ENCODE assay signal across 8 cellular contexts in genomic region chr2:207337234-207338219, GRCh38.
DNase-seq lines count a peak whose midpoint lies in the region; ATAC-seq and TF ChIP-seq lines count a peak whose summit lies in the region.

No MANE protein-coding gene starts in this region.

- in situ Hi-C loops in HAP-1 (cut with MboI; ENCODE audit: low sequenced_read_pairs), result no loop called here

- peak overlapping the region in 3 of 5 experiments; percentile 16 to 79 (median 46) for H3K27ac Mint-ChIP-seq in brain
- peak overlapping the region; percentile 85 for H3K27ac Mint-ChIP-seq in stimulated activated naive B cell treated with anti-CD40 and anti-IgM and Interleukin-4, amounts not matched to agents 10 μg/mL and 1 μg/mL and 100 μg/mL, for 72 hours

- CTCF ChIA-PET in A673 (lab: Charles Lee), result no interaction called here

- no peak overlapping the region for H3K4me3 Mint-ChIP-seq in brain
- peak overlapping the region; percentile 2 to 31 for H3K4me3 Mint-ChIP-seq in stimulated activated naive B cell treated with anti-CD40 and anti-IgM and Interleukin-4, amounts not matched to agents 10 μg/mL and 1 μg/mL and 100 μg/mL, for 72 hours

- H3K4me3 ChIP-seq in A673 (ENCODE audit: low read depth, low read length, poor library complexity, severe bottlenecking), result no peak overlapping the region
- no peak overlapping the region for H3K4me3 ChIP-seq in HAP-1

- no peaks in the 10 kb centered on the region for H3K9me3 ChIP-seq in A673 (ENCODE audit: low read depth, low read length, poor library complexity, severe bottlenecking)
- no peaks in the 10 kb centered on the region for H3K9me3 ChIP-seq in HAP-1

- no peaks in the 10 kb centered on the region for H3K36me3 Mint-ChIP-seq in brain
- peaks cover 0 to 2% of the 10 kb centered on the region in 2 donors for H3K36me3 Mint-ChIP-seq in stimulated activated naive B cell treated with anti-CD40 and anti-IgM and Interleukin-4, amounts not matched to agents 10 μg/mL and 1 μg/mL and 100 μg/mL, for 72 hours

- ATAC-seq in GM18873 (IDR thresholded peaks at IDR 0.05; ENCODE audit: low FRiP score, unreplicated experiment), result peak; percentile 46
- ATAC-seq in HG03521 (IDR thresholded peaks at IDR 0.05; ENCODE audit: unreplicated experiment), result peak; percentile 48
- ATAC-seq in stimulated activated naive B cell treated with anti-CD40 and anti-IgM and Interleukin-4, amounts not matched to agents 10 μg/mL and 1 μg/mL and 100 μg/mL, for 72 hours (replicated peaks), result peak in 1 of 2 donors; percentile 19
- no peak for ATAC-seq in HG02885 (IDR thresholded peaks at IDR 0.05; ENCODE audit: poor library complexity, unreplicated experiment)

- intact Hi-C loops in A673 (cut with micrococcal nuclease; ENCODE audit: unreplicated experiment), result no loop called here
- intact Hi-C loops in posterior cingulate gyrus (cut with DNase I), result no loop called here

- peaks cover 0 to 4% (median 0%) of the 10 kb centered on the region in 5 experiments for H3K9me3 Mint-ChIP-seq in brain
- H3K9me3 Mint-ChIP-seq in stimulated activated naive B cell treated with anti-CD40 and anti-IgM and Interleukin-4, amounts not matched to agents 10 μg/mL and 1 μg/mL and 100 μg/mL, for 72 hours, result peaks cover 0 to 4% of the 10 kb centered on the region in 2 donors

- H3K4me1 Mint-ChIP-seq in brain, result peaks cover 50% of the 10 kb centered on the region
- peaks cover 32 to 46% of the 10 kb centered on the region in 2 donors for H3K4me1 Mint-ChIP-seq in stimulated activated naive B cell treated with anti-CD40 and anti-IgM and Interleukin-4, amounts not matched to agents 10 μg/mL and 1 μg/mL and 100 μg/mL, for 72 hours

- POLR2A ChIA-PET in A673 (lab: Charles Lee; ENCODE audit: low non-redundant PET), result no interaction called here

- no peak for TF ChIP-seq CTCF in A673 (conservative IDR thresholded peaks at IDR 0.05; ENCODE audit: low read depth, low read length)
- no peak for TF ChIP-seq CTCF in brain (conservative IDR thresholded peaks at IDR 0.05)

- DNase-seq in A673 (ENCODE audit: low spot score) (peak; percentile 45), posterior cingulate gyrus (no peak), HAP-1 (ENCODE audit: low spot score in 2 of 2) (no peak)
- DNase-seq in stimulated activated naive B cell treated with anti-CD40 and anti-IgM and Interleukin-4, amounts not matched to agents 10 μg/mL and 1 μg/mL and 100 μg/mL, for 72 hours, result no peak

- no peak overlapping the region for H3K27ac ChIP-seq in A673 (ENCODE audit: low read depth, low read length, poor library complexity, severe bottlenecking)

- peaks cover 5% of the 10 kb centered on the region for H3K27me3 Mint-ChIP-seq in brain
- no peaks in the 10 kb centered on the region for H3K27me3 Mint-ChIP-seq in stimulated activated naive B cell treated with anti-CD40 and anti-IgM and Interleukin-4, amounts not matched to agents 10 μg/mL and 1 μg/mL and 100 μg/mL, for 72 hours

- H3K36me3 ChIP-seq in A673 (ENCODE audit: insufficient read depth, low read length, poor library complexity, severe bottlenecking) (no peaks in the 10 kb centered on the region), HAP-1 (replicated peaks) (no peaks in the 10 kb centered on the region)

- H3K4me1 ChIP-seq in A673 (ENCODE audit: insufficient read depth, low read length, poor library complexity, severe bottlenecking) (peaks cover 16% of the 10 kb centered on the region), HAP-1 (no peaks in the 10 kb centered on the region)

- no peaks in the 10 kb centered on the region for H3K27me3 ChIP-seq in A673 (replicated peaks; ENCODE audit: insufficient read depth, low read depth, low read length, poor library complexity)
- no peaks in the 10 kb centered on the region for H3K27me3 ChIP-seq in HAP-1 (ENCODE audit: low read depth)

- no TSS peak for BruUV-seq in A673 (replicated peaks; lab: Mats Ljungman, UMichigan)

Comparison
In these comparisons a context has a peak if more than half of its experiments do, and no peak if none do; other contexts are left out.
1. H3K4me3 Mint-ChIP-seq: peak in stimulated activated naive B cell treated with anti-CD40 and anti-IgM and Interleukin-4, amounts not matched to agents 10 μg/mL and 1 μg/mL and 100 μg/mL, for 72 hours (2 of 2); none in brain (0 of 5).